Comparison of ENCODE assay signal across 13 cellular contexts in the genomic region with DNA sequence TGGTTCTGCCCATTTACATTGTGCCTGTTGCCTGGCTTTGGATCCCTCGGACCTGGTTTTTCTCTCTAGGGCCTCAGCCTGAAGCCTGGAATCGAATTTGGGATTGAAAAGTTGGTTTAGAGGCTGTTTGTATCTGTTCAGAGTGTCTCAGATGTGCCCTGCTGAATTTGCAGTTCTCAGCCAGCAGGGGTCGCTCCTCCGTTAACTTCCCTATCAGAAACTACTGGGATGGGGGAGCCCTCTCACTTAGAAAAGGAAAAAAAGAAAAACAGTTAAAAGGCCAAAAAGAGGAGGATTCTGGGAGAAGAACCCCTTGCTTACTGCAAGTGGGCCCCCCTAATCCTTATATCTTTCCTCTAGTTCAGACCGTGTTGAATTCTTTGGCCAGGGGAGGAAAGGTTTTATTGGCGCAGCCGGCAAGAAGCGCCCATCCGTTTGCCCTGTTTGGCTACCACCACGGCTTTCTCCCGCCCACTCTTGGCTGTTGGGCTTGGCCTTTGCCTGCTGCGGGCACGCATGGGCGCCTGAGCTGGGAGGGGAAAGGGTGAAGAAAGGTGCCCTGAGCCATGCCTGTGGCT. TPM values are rescaled to one million over a fixed set of nuclear protein-coding genes. Genes with fewer than 3 reads are reported as not detected.
DNase-seq lines count a peak whose midpoint lies in the region; FAIRE-seq and TF ChIP-seq lines count a peak whose summit lies in the region.
"Had no signal": no experiment of that assay in that cellular context is flagged by ENCODE, and none has a peak within 500 bp of the region (broad histone marks: within the 10 kb centered on the region; RNA-seq: fewer than 3 reads in every experiment).

No MANE protein-coding gene starts in this region.

- FAIRE-seq in GM19239 (lab: Jason Lieb, UNC) = no peak
- FAIRE-seq: frontal cortex had no signal

- H3K27ac ChIP-seq in 22Rv1 (no peak overlapping the region), SJCRH30 (no peak overlapping the region)
- H3K27ac ChIP-seq: ascending aorta, left lung, prostate gland had no signal

- peaks cover 3% of the 10 kb centered on the region; the same call in 1 of the 2 replicates for H3K4me1 ChIP-seq in SJCRH30
- H3K4me1 ChIP-seq: ascending aorta, left lung, prostate gland had no signal

- H3K36me3 ChIP-seq in GM06990 (ENCODE audit: control insufficient read depth, insufficient read depth, low read length) = no peaks in the 10 kb centered on the region
- H3K36me3 ChIP-seq in SJCRH30 = no peaks in the 10 kb centered on the region
- H3K36me3 ChIP-seq: ascending aorta, left lung, prostate gland had no signal

- DNase-seq in GM06990 (ENCODE audit: extremely low read depth, insufficient read length) (no peak), SJCRH30 (peak; percentile 33 to 67), fibroblast of villous mesenchyme (ENCODE audit: low read depth) (no peak), cortex of kidney (lab: John Stamatoyannopoulos, UW) (no peak), NCI-H2107 (lab: John Stamatoyannopoulos, UW) (no peak), NCI-H2227 treated with DMSO at 0.1 percent for 48 hours (lab: John Stamatoyannopoulos, UW) (no peak), GM19239 (ENCODE audit: insufficient read length, low spot score) (no peak)
- DNase-seq: left lung, NCI-H2171 had no signal

- H3K9me3 ChIP-seq in SJCRH30 (replicated peaks) = no peaks in the 10 kb centered on the region
- H3K9me3 ChIP-seq: prostate gland had no signal

- H3K4me3 ChIP-seq in GM06990 (replicated peaks; ENCODE audit: low read depth, low read length) = no peak overlapping the region
- H3K4me3 ChIP-seq in SJCRH30 = no peak overlapping the region
- H3K4me3 ChIP-seq in fibroblast of villous mesenchyme (ENCODE audit: low read depth, low read length) = no peak overlapping the region
- H3K4me3 ChIP-seq: ascending aorta, left lung, prostate gland had no signal

- no peaks in the 10 kb centered on the region for H3K27me3 ChIP-seq in GM06990 (replicated peaks; ENCODE audit: control insufficient read depth, insufficient read depth, low read length)
- H3K27me3 ChIP-seq in SJCRH30 = no peaks in the 10 kb centered on the region
- H3K27me3 ChIP-seq: ascending aorta had no signal

- TF ChIP-seq CTCF in 22Rv1 (IDR thresholded peaks at IDR 0.05) = peak; percentile 66
- TF ChIP-seq CTCF in GM06990 (IDR thresholded peaks at IDR 0.05; ENCODE audit: insufficient read depth, low read length, poor library complexity, severe bottlenecking) = peak; percentile 51
- peak; percentile 56 for TF ChIP-seq CTCF in fibroblast of villous mesenchyme (IDR thresholded peaks at IDR 0.05; ENCODE audit: insufficient read depth, low read depth, low read length)

RNA-seq across cellular contexts. Expression of gene FZD2, which starts 8.7 kb away (rescaled TPM):
- total RNA-seq in SJCRH30 (2014; rRNA removed; shearing (Covaris generic)) = 16.0 and 18.2 TPM in 2 replicates
- 35.4 and 36.3 TPM in 2 replicates for total RNA-seq in fibroblast of villous mesenchyme

Comparison
In these comparisons a context has a peak if more than half of its experiments do, and no peak if none do; other contexts are left out.
1. DNase-seq: peak in SJCRH30 (2 of 2); none in GM06990 (single experiment), fibroblast of villous mesenchyme (single experiment), cortex of kidney (single experiment), NCI-H2107 (single experiment), NCI-H2227 treated with DMSO at 0.1 percent for 48 hours (single experiment) and GM19239 (single experiment).
2. Peak in every context shown above with its lines, with median percentiles within 50 percentile points of each other: CTCF ChIP-seq.